8 cellular contexts compared by ENCODE assay signal in the genomic region with DNA sequence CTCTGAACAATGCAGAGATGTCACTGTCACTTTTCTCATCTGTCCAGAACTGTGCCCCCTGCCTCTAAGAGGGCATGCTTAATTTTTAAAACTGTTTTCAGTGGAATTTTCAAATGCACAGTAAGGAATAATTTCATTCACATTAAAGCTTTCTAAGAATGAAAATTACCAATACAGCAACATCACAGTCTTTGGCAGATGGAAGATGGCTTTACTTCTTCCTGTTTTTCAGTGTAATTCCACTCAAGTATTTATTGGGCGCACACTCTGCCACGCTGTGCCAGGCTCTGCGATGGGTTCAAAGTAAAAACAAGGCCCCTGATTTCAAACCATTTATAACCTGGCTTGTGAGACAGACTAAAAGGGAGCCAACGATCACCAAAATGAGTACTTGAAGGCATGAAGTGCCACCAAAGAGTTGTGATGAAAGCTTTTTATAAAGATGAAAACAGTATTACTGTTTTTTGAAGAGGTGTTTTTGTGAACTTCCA. TPM values are rescaled to one million over a fixed set of nuclear protein-coding genes. Genes with fewer than 3 reads are reported as not detected.
DNase-seq lines count a peak whose midpoint lies in the region; ATAC-seq and TF ChIP-seq lines count a peak whose summit lies in the region.

No MANE protein-coding gene starts in this region.

- no peaks in the 10 kb centered on the region for H3K36me3 ChIP-seq in cardiac muscle cell
- H3K36me3 ChIP-seq in lower lobe of right lung = no peaks in the 10 kb centered on the region
- no peaks in the 10 kb centered on the region for H3K36me3 ChIP-seq in uterus

- ATAC-seq in Right ventricle myocardium superior (ENCODE audit: poor library complexity) = no peak
- ATAC-seq in activated naive CD8-positive, alpha-beta T cell treated with anti-CD3 and anti-CD28 coated beads, Interleukin-2, amount 50 U/mL, for 24 hours = no peak
- ATAC-seq in lower lobe of right lung = no peak
- ATAC-seq in GM19351 (IDR thresholded peaks at IDR 0.05; ENCODE audit: unreplicated experiment) = no peak
- ATAC-seq in HG02588 (IDR thresholded peaks at IDR 0.05; ENCODE audit: unreplicated experiment) = no peak

- H3K9me3 ChIP-seq in cardiac muscle cell (ENCODE audit: low read depth) (no peaks in the 10 kb centered on the region), lower lobe of right lung (no peaks in the 10 kb centered on the region), uterus (no peaks in the 10 kb centered on the region)

- no peak for DNase-seq in cardiac muscle cell (ENCODE audit: low read depth in 1 of 2, low spot score in 1 of 2)
- no peak for DNase-seq in Right ventricle myocardium superior
- DNase-seq in activated naive CD8-positive, alpha-beta T cell treated with anti-CD3 and anti-CD28 coated beads, Interleukin-2, amount 50 U/mL, for 24 hours = no peak
- no peak for DNase-seq in lower lobe of right lung
- DNase-seq in uterus = no peak
- DNase-seq in occipital lobe (lab: John Stamatoyannopoulos, UW) = no peak

- peaks cover 2% of the 10 kb centered on the region for H3K27me3 ChIP-seq in cardiac muscle cell
- H3K27me3 ChIP-seq in lower lobe of right lung (ENCODE audit: low read depth) = no peaks in the 10 kb centered on the region
- no peaks in the 10 kb centered on the region for H3K27me3 ChIP-seq in uterus

- TF ChIP-seq CTCF in cardiac muscle cell (IDR thresholded peaks at IDR 0.05; ENCODE audit: low read depth, low read length) (no peak), lower lobe of right lung (IDR thresholded peaks at IDR 0.05) (no peak), uterus (IDR thresholded peaks at IDR 0.05) (no peak)

- no peaks in the 10 kb centered on the region for H3K9me3 Mint-ChIP-seq in activated naive CD8-positive, alpha-beta T cell treated with anti-CD3 and anti-CD28 coated beads, Interleukin-2, amount 50 U/mL, for 24 hours

- intact Hi-C loops in Right ventricle myocardium superior (cut with DNase I) = no loop called here
- intact Hi-C loops in lower lobe of right lung (cut with DNase I) = no loop called here
- intact Hi-C loops in uterus (cut with DNase I; ENCODE audit: low total_unique reads) = no loop called here

- peaks cover 9% of the 10 kb centered on the region for H3K36me3 Mint-ChIP-seq in activated naive CD8-positive, alpha-beta T cell treated with anti-CD3 and anti-CD28 coated beads, Interleukin-2, amount 50 U/mL, for 24 hours (ENCODE audit: low read depth)

- TF ChIP-seq POLR2A in uterus (IDR thresholded peaks at IDR 0.05) = no peak

- peak overlapping the region; percentile 95 for H3K27ac Mint-ChIP-seq in activated naive CD8-positive, alpha-beta T cell treated with anti-CD3 and anti-CD28 coated beads, Interleukin-2, amount 50 U/mL, for 24 hours

- peak overlapping the region; percentile 99 for H3K27ac ChIP-seq in cardiac muscle cell
- H3K27ac ChIP-seq in lower lobe of right lung = peak overlapping the region; percentile 92
- peak overlapping the region; percentile 97 to 100 for H3K27ac ChIP-seq in uterus

- peak overlapping the region; percentile 95 for H3K4me3 Mint-ChIP-seq in activated naive CD8-positive, alpha-beta T cell treated with anti-CD3 and anti-CD28 coated beads, Interleukin-2, amount 50 U/mL, for 24 hours

- H3K4me1 Mint-ChIP-seq in activated naive CD8-positive, alpha-beta T cell treated with anti-CD3 and anti-CD28 coated beads, Interleukin-2, amount 50 U/mL, for 24 hours = peaks cover 44% of the 10 kb centered on the region

- peak overlapping the region; percentile 70 for H3K4me3 ChIP-seq in cardiac muscle cell
- peak overlapping the region; percentile 82 for H3K4me3 ChIP-seq in lower lobe of right lung
- H3K4me3 ChIP-seq in uterus = peak overlapping the region; percentile 65 to 93

- H3K27me3 Mint-ChIP-seq in activated naive CD8-positive, alpha-beta T cell treated with anti-CD3 and anti-CD28 coated beads, Interleukin-2, amount 50 U/mL, for 24 hours = no peaks in the 10 kb centered on the region

- peaks cover 22% of the 10 kb centered on the region for H3K4me1 ChIP-seq in cardiac muscle cell (ENCODE audit: low read depth)
- H3K4me1 ChIP-seq in lower lobe of right lung = peaks cover 33% of the 10 kb centered on the region
- peaks cover 10 to 12% of the 10 kb centered on the region in 2 donors for H3K4me1 ChIP-seq in uterus

RNA-seq across cellular contexts. Expression of gene TOP2B, which starts 1.0 kb away (rescaled TPM):
- total RNA-seq in cardiac muscle cell (82.3 and 119 TPM in 2 replicates), Right ventricle myocardium superior (84.3 TPM), lower lobe of right lung (92.1 TPM), uterus (100 to 1,000 TPM in 2 of 4 donors, 10 to 100 TPM in 2; 56.1 to 274 (median 120) TPM), occipital lobe (433 TPM)
- polyA plus RNA-seq in cardiac muscle cell = 108 and 119 TPM in 2 replicates
